16 cellular contexts compared by ENCODE assay signal in genomic region chr17:73820686-73821448, GRCh38.
DNase-seq lines count a peak whose midpoint lies in the region; ATAC-seq, FAIRE-seq and TF ChIP-seq lines count a peak whose summit lies in the region.
"Had no signal": no experiment of that assay in that cellular context is flagged by ENCODE, and none has a peak within 500 bp of the region (broad histone marks: within the 10 kb centered on the region; RNA-seq: fewer than 3 reads in every experiment).

No MANE protein-coding gene starts in this region.

- H3K9me3 ChIP-seq in pancreas: no peaks in the 10 kb centered on the region

- FAIRE-seq in pancreas (lab: Jason Lieb, UNC): no peak
- FAIRE-seq: TTC549 had no signal

- TF ChIP-seq CTCF in epithelial cell of proximal tubule (conservative IDR thresholded peaks at IDR 0.05; ENCODE audit: low read depth, low read length): peak; percentile 29
- no peak for TF ChIP-seq CTCF in pancreas (IDR thresholded peaks at IDR 0.05)
- no peak for TF ChIP-seq CTCF in foreskin keratinocyte (conservative IDR thresholded peaks at IDR 0.05)

- H3K27ac ChIP-seq in pancreas (no peak overlapping the region), foreskin keratinocyte (no peak overlapping the region)

- no peaks in the 10 kb centered on the region for H3K36me3 ChIP-seq in pancreas

- no peak overlapping the region for H3K4me3 ChIP-seq in epithelial cell of proximal tubule (ENCODE audit: low read depth, low read length)
- H3K4me3 ChIP-seq in pancreas: no peak overlapping the region

- WGBS in pancreas, 2 donors: 29 to 34% methylated on average over 20 of the region's 20 CpGs

- ATAC-seq in pancreas (peak in 3 of 4 donors; percentile 30 to 69 (median 38)), foreskin keratinocyte (no peak), left lobe of liver (no peak)

- intact Hi-C loops in pancreas (cut with DNase I): no loop called here

- DNase-seq in NCI-H1092 treated with DMSO at 0.1 percent for 48 hours (lab: John Stamatoyannopoulos, UW) (peak; percentile 23), NCI-H1092 (lab: John Stamatoyannopoulos, UW) (no peak), NAMALWA (ENCODE audit: low spot score) (peak; percentile 6), epithelial cell of proximal tubule (ENCODE audit: low read depth) (no peak), pancreas (no peak), foreskin keratinocyte (no peak), occipital lobe (lab: John Stamatoyannopoulos, UW) (no peak), left lobe of liver (ENCODE audit: low spot score) (no peak)
- DNase-seq: 8988T; activated naive CD4-positive, alpha-beta T cell; effector memory CD4-positive, alpha-beta T cell; mammary epithelial cell; NK-92 treated with Interleukin-12 subunit alpha and Interleukin-12 subunit beta, amount 100 ng/mL, for 24 hours; stimulated activated CD4-positive, alpha-beta T cell treated with anti-CD3 and anti-CD28 coated beads, Interleukin-1b, Interleukin-23, amount 100 ng/mL, for 48 hours; trophoblast cell had no signal

- no peaks in the 10 kb centered on the region for H3K27me3 ChIP-seq in pancreas
- no peaks in the 10 kb centered on the region for H3K27me3 ChIP-seq in foreskin keratinocyte

- H3K4me1 ChIP-seq in pancreas (no peaks in the 10 kb centered on the region), foreskin keratinocyte (no peaks in the 10 kb centered on the region)

Comparison
In these comparisons a context has a peak if more than half of its experiments do, and no peak if none do; other contexts are left out.
1. DNase-seq: peak in NCI-H1092 treated with DMSO at 0.1 percent for 48 hours (single experiment) and NAMALWA (single experiment); none in NCI-H1092 (single experiment), epithelial cell of proximal tubule (single experiment), pancreas (0 of 6), foreskin keratinocyte (0 of 2), occipital lobe (single experiment) and left lobe of liver (single experiment).
2. ATAC-seq: peak in pancreas (3 of 4); none in foreskin keratinocyte (single experiment) and left lobe of liver (single experiment).